23 cellular contexts compared by ENCODE assay signal in the genomic region with DNA sequence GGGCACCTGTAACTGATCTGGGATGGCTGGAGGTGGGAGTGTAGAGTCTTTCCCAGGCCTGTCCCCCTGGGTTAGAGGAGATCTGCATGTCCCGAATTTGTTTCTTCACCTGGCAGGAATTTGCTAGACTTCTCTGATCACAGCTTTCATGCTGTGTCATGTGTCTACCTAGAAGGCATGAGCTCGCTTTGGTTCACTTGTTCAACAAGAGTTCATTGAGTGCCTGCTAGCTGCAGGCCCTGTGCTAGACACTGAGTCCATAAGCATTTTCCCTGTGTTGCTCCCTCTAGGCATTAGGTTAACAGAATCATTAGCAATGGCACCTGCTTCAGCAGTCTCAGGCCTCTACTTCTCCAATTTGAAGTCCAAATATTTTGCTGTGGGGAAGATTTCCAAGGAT.
"Had no signal": no experiment of that assay in that cellular context is flagged by ENCODE, and none has a peak within 500 bp of the region (broad histone marks: within the 10 kb centered on the region; RNA-seq: fewer than 3 reads in every experiment).

No MANE protein-coding gene starts in this region.

- DNase-seq: activated CD4-positive, alpha-beta memory T cell treated with anti-CD3 and anti-CD28 coated beads for 36 hours; activated CD4-positive, alpha-beta T cell treated with anti-CD3 and anti-CD28 coated beads, Interleukin-2, amount 10 ng/mL, durations not matched to agents 7 days and 5 days; activated CD4-positive, CD25-positive, alpha-beta regulatory T cell; activated CD8-positive, alpha-beta memory T cell treated with anti-CD3 and anti-CD28 coated beads for 24 hours; activated effector memory CD4-positive, alpha-beta T cell treated with anti-CD3 and anti-CD28 coated beads, Interleukin-2, amount 50 U/mL, for 16 hours; activated naive CD4-positive, alpha-beta T cell treated with Interleukin-2 at 50 U/mL for 16 hours; activated T-cell treated with anti-CD3 and anti-CD28 coated beads, Interleukin-2, amount 50 U/mL, for 4 hours; aorta; Karpas-422; MM.1S; NCI-H1105; NCI-H1436; NCI-H1694 treated with DMSO at 0.1 percent for 48 hours; NCI-H2029 treated with DMSO at 0.1 percent for 48 hours; NCI-H345; NCI-H524; Peyer's patch; SIG-M5; T-helper 2 cell; T1000 had no signal

- ATAC-seq: activated T-cell treated with anti-CD3 and anti-CD28 coated beads, Interleukin-2, amount 50 U/mL, for 4 hours; K562 had no signal

- H3K4me1 Mint-ChIP-seq: activated CD4-positive, alpha-beta T cell treated with anti-CD3 and anti-CD28 coated beads, Interleukin-2, amount 10 ng/mL, durations not matched to agents 7 days and 5 days had no signal

- H3K27me3 Mint-ChIP-seq: activated CD4-positive, alpha-beta memory T cell treated with anti-CD3 and anti-CD28 coated beads for 36 hours; activated CD4-positive, alpha-beta T cell treated with anti-CD3 and anti-CD28 coated beads, Interleukin-2, amount 10 ng/mL, durations not matched to agents 7 days and 5 days; activated naive CD8-positive, alpha-beta T cell had no signal

- H3K4me3 ChIP-seq: breast epithelium, K562, Peyer's patch had no signal

- H3K9me3 ChIP-seq: Peyer's patch had no signal

- H3K27ac ChIP-seq: breast epithelium, Peyer's patch had no signal

- H3K27ac Mint-ChIP-seq: activated CD4-positive, alpha-beta memory T cell treated with anti-CD3 and anti-CD28 coated beads for 36 hours; activated CD4-positive, alpha-beta T cell treated with anti-CD3 and anti-CD28 coated beads, Interleukin-2, amount 10 ng/mL, durations not matched to agents 7 days and 5 days; activated naive CD8-positive, alpha-beta T cell had no signal

- H3K27me3 ChIP-seq: breast epithelium, Peyer's patch had no signal

- H3K4me1 ChIP-seq: breast epithelium, Peyer's patch had no signal

- H3K4me3 Mint-ChIP-seq: activated CD4-positive, alpha-beta memory T cell treated with anti-CD3 and anti-CD28 coated beads for 36 hours; activated CD4-positive, alpha-beta T cell treated with anti-CD3 and anti-CD28 coated beads, Interleukin-2, amount 10 ng/mL, durations not matched to agents 7 days and 5 days; activated naive CD8-positive, alpha-beta T cell; activated T-cell treated with anti-CD3 and anti-CD28 coated beads, Interleukin-2, amount 50 U/mL, for 4 hours had no signal
